Comparison of ENCODE assay signal across 8 cellular contexts in the genomic region with DNA sequence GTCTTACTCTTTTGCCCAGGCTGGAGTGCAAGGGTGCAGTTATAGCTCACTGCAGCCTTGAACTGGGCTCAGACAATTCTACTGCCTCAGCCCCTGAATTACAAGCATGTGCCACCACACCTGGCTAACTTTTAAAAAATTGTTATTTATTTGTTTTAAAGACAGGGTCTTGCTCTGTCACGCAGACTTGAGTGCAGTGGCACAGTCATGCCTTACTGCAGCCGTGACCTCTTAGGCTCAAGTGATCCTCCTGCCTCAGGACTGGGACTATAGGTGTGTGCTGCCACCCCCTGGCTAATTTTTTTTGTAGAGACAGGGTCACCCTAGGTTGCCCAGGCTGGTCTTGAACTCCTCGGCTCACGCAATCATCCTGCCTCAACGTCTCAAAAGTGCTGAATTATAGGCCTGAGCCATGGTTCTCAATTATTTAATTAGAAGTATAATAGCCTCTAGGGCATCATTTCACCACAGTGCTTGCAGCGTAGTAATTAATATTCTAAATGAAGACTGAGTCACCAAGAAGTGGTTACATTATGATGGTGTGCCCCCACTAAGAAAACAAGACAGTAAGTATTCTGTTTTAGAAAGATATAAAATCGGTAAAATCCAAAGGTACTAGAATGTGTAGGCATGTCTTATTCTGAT.
DNase-seq lines count a peak whose midpoint lies in the region; ATAC-seq and TF ChIP-seq lines count a peak whose summit lies in the region.

No MANE protein-coding gene starts in this region.

- H2BK5ac ChIP-seq in trophoblast cell (ENCODE audit: low read depth, low read length, poor library complexity): no peak overlapping the region

- no peak overlapping the region for H2BK12ac ChIP-seq in trophoblast cell (ENCODE audit: low read length)

- no peak overlapping the region for H3K4me2 ChIP-seq in MM.1S (ENCODE audit: low read depth, low read length)
- H3K4me2 ChIP-seq in trophoblast cell (ENCODE audit: low read length): no peak overlapping the region

- intact Hi-C loops in esophagus muscularis mucosa (cut with DNase I): no loop called here

- H2BK120ac ChIP-seq in trophoblast cell (ENCODE audit: insufficient read depth, low read length, poor library complexity): no peak overlapping the region

- no peak overlapping the region for H2AK5ac ChIP-seq in trophoblast cell (ENCODE audit: low read length)

- no peak overlapping the region for H3K23ac ChIP-seq in trophoblast cell (ENCODE audit: low read length)

- H3K36me3 ChIP-seq in MM.1S (replicated peaks; ENCODE audit: insufficient read depth, low read length) (no peaks in the 10 kb centered on the region), esophagus muscularis mucosa (no peaks in the 10 kb centered on the region), trophoblast cell (ENCODE audit: control insufficient read depth in 1 of 2, insufficient read depth in 2 of 2, low read length in 2 of 2) (no peaks in the 10 kb centered on the region)

- no peaks in the 10 kb centered on the region for H3K27me3 ChIP-seq in MM.1S (replicated peaks; ENCODE audit: insufficient read depth, low read length)
- no peaks in the 10 kb centered on the region for H3K27me3 ChIP-seq in esophagus muscularis mucosa
- H3K27me3 ChIP-seq in trophoblast cell (ENCODE audit: insufficient read depth, low read length): no peaks in the 10 kb centered on the region

- no peak overlapping the region for H4K12ac ChIP-seq in trophoblast cell (ENCODE audit: low read depth, low read length)

- no peaks in the 10 kb centered on the region for H3K9me3 ChIP-seq in MM.1S (replicated peaks; ENCODE audit: insufficient read depth, low read length)
- no peaks in the 10 kb centered on the region for H3K9me3 ChIP-seq in esophagus muscularis mucosa
- H3K9me3 ChIP-seq in trophoblast cell (ENCODE audit: insufficient read depth, low read depth, low read length): no peaks in the 10 kb centered on the region

- 87% methylated on average over 7 of the region's 7 CpGs for WGBS in esophagus muscularis mucosa
- no CpG with 5 or more reads among the region's 7 CpGs for WGBS in trophoblast cell (ENCODE audit: extremely low coverage, insufficient coverage, insufficient read length)

- H3K27ac ChIP-seq in MM.1S (ENCODE audit: low read length) (no peak overlapping the region), esophagus muscularis mucosa (replicated peaks in 1 of 4) (no peak overlapping the region), trophoblast cell (ENCODE audit: low read depth, low read length) (no peak overlapping the region)

- no peak overlapping the region for H4K8ac ChIP-seq in trophoblast cell (ENCODE audit: low read depth, low read length)

- H3K4me3 ChIP-seq in MM.1S (ENCODE audit: low read length) (no peak overlapping the region), esophagus muscularis mucosa (no peak overlapping the region), trophoblast cell (ENCODE audit: low read depth, low read length) (no peak overlapping the region)

- no peak overlapping the region for H3K18ac ChIP-seq in trophoblast cell (ENCODE audit: low read length)

- no peaks in the 10 kb centered on the region for H3K9me2 ChIP-seq in MM.1S (replicated peaks; ENCODE audit: insufficient read depth, low read length)

- no peaks in the 10 kb centered on the region for H3K79me1 ChIP-seq in trophoblast cell (ENCODE audit: low read length)

- H3K9ac ChIP-seq in MM.1S (ENCODE audit: low read length) (no peak overlapping the region), trophoblast cell (ENCODE audit: low read length) (no peak overlapping the region)

- ATAC-seq in GM21390 (IDR thresholded peaks at IDR 0.05; ENCODE audit: unreplicated experiment) (peak; percentile 81), GM18517 (IDR thresholded peaks at IDR 0.05; ENCODE audit: unreplicated experiment) (no peak)

- H4K20me1 ChIP-seq in MM.1S (ENCODE audit: insufficient read depth, low read length): peaks cover 11% of the 10 kb centered on the region; the same call in 1 of the 2 replicates

- TF ChIP-seq POLR2A in esophagus muscularis mucosa (IDR thresholded peaks at IDR 0.05; ENCODE audit: low read depth): no peak

- TF ChIP-seq CTCF in MM.1S (IDR thresholded peaks at IDR 0.05; ENCODE audit: low read length) (peak; percentile 27), esophagus muscularis mucosa (IDR thresholded peaks at IDR 0.05) (peak; percentile 42 to 49 (median 44))

- no peak overlapping the region for H3K14ac ChIP-seq in trophoblast cell (ENCODE audit: low read length)

- H3K4ac ChIP-seq in trophoblast cell (ENCODE audit: low read depth, low read length): no peak overlapping the region

- H3K79me2 ChIP-seq in MM.1S (ENCODE audit: low read length) (peaks cover 99% of the 10 kb centered on the region), trophoblast cell (ENCODE audit: control insufficient read depth, insufficient read depth, low read length, poor library complexity) (no peaks in the 10 kb centered on the region)

- no peak for TF ChIP-seq EP300 in esophagus muscularis mucosa (IDR thresholded peaks at IDR 0.05)

- H2AFZ ChIP-seq in MM.1S (ENCODE audit: low read length) (no peak overlapping the region), trophoblast cell (ENCODE audit: insufficient read depth, low read length, poor library complexity) (no peak overlapping the region)

- peak; percentile 13 for DNase-seq in EL
- DNase-seq in MM.1S: peak; percentile 23
- DNase-seq in activated CD4-positive, alpha-beta T cell treated with anti-CD3 and anti-CD28 coated beads, Interleukin-2, amount 50 U/mL, for 48 hours: peak; percentile 34 to 53
- DNase-seq in esophagus muscularis mucosa (ENCODE audit: extremely low spot score): no peak
- peak; percentile 67 to 78 for DNase-seq in trophoblast cell
- DNase-seq in SW 1271 (lab: John Stamatoyannopoulos, UW): no peak

- H4K91ac ChIP-seq in trophoblast cell (ENCODE audit: low read depth, low read length): no peak overlapping the region

- H3F3A ChIP-seq in MM.1S (ENCODE audit: insufficient read depth, low read length): no peaks in the 10 kb centered on the region; the same call in 1 of the 2 replicates

- H3K4me1 ChIP-seq in MM.1S (ENCODE audit: low read length): no peaks in the 10 kb centered on the region
- peaks cover 4 to 11% (median 7%) of the 10 kb centered on the region in 4 donors for H3K4me1 ChIP-seq in esophagus muscularis mucosa
- no peaks in the 10 kb centered on the region for H3K4me1 ChIP-seq in trophoblast cell (ENCODE audit: control insufficient read depth in 1 of 2, insufficient read depth in 2 of 2, low read length in 2 of 2)

Comparison
In these comparisons a context has a peak if more than half of its experiments do, and no peak if none do; other contexts are left out.
1. DNase-seq: peak in EL (single experiment), MM.1S (single experiment), activated CD4-positive, alpha-beta T cell treated with anti-CD3 and anti-CD28 coated beads, Interleukin-2, amount 50 U/mL, for 48 hours (2 of 2) and trophoblast cell (2 of 2); none in esophagus muscularis mucosa (single experiment) and SW 1271 (0 of 2).